22 cellular contexts compared by ENCODE assay signal in the genomic region with DNA sequence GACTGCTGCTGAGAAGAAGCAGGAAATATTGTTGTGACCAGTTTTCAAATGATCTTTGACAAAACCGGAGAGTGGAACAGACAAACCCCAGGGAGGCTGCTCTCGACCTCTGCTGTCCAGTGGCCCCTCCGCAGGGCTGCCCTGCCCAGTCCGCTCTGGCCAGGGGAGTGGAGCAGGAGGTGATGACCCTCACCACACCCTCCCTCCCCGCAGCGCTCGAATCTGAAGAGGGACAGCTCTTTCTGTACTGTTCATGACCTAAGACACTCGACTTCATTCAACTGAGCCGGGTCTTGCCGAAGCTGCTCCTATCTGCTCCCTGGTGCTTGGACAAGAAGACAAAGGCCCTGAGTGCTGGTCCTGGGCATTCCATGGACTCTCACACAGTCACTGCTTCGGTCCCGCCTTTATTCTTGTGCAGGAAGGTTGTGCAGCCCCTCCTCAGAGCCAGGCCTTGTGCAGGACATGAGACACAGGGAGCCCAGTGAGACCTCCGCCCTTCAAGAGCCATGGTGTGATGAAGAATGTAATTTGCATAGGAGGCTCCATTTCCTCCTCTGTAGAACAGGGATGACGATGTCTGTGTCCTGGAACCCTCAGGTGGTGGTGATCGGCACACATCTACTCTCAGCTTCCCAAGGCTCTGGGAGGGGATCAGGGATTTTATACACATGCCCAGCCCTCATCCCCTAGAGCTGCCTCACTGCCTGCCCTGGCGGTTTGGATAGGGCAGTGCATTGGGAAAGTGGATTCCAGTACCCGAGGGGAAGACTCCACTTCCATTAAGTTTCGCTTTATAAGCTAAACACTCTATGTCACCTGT.
"Had no signal": no experiment of that assay in that cellular context is flagged by ENCODE, and none has a peak within 500 bp of the region (broad histone marks: within the 10 kb centered on the region; RNA-seq: fewer than 3 reads in every experiment).

No MANE protein-coding gene starts in this region.

- ATAC-seq: activated CD8-positive, alpha-beta T cell treated with anti-CD3 and anti-CD28 coated beads for 36 hours; activated T-cell treated with anti-CD3 and anti-CD28 coated beads, Interleukin-2, amount 50 U/mL, for 4 hours; activated T-helper 17 cell treated with anti-CD3 and anti-CD28 coated beads, Interleukin-2, amount 50 U/mL, for 72 hours; heart right ventricle; naive thymus-derived CD8-positive, alpha-beta T cell; right lobe of liver; stimulated activated memory B cell treated with anti-CD40 and anti-IgM and Interleukin-4, amounts not matched to agents 10 μg/mL and 1 μg/mL and 100 μg/mL, for 72 hours; stimulated activated naive CD8-positive, alpha-beta T cell treated with anti-CD3 and anti-CD28 coated beads, Interleukin-15, amount 100 ng/mL, for 72 hours had no signal

- H3K36me3 ChIP-seq: esophagus muscularis mucosa, heart right ventricle, right lobe of liver, thyroid gland had no signal

- H3K27ac ChIP-seq: esophagus muscularis mucosa, heart right ventricle, right lobe of liver, skin epidermis, thyroid gland had no signal

- DNase-seq: activated CD4-positive, alpha-beta T cell treated with anti-CD3 and anti-CD28 coated beads for 1 hour; activated CD4-positive, alpha-beta T cell treated with anti-CD3 and anti-CD28 coated beads, Interleukin-2, amount 50 U/mL, for 1 hour; activated CD8-positive, alpha-beta T cell treated with anti-CD3 and anti-CD28 coated beads for 36 hours; activated gamma-delta T cell treated with Interleukin-2 at 50 U/mL for 16 hours; activated naive CD4-positive, alpha-beta T cell treated with anti-CD3 and anti-CD28 coated beads, Interleukin-2, amount 50 U/mL, for 16 hours; activated T-cell treated with anti-CD3 and anti-CD28 coated beads, Interleukin-2, amount 50 U/mL, for 4 hours; amniotic stem cell; caudate nucleus; foreskin melanocyte; heart right ventricle; naive thymus-derived CD8-positive, alpha-beta T cell; right lobe of liver; stimulated activated CD4-positive, alpha-beta T cell treated with anti-CD3 and anti-CD28 coated beads, Interleukin-4, amount 100 ng/mL, for 4 hours; stimulated activated CD8-positive, alpha-beta memory T cell treated with anti-CD3 and anti-CD28 coated beads, Interleukin-4, amount 100 ng/mL, for 48 hours; stimulated activated naive CD8-positive, alpha-beta T cell treated with anti-CD3 and anti-CD28 coated beads, Interleukin-15, amount 100 ng/mL, for 72 hours; T-helper 2 cell; thyroid gland had no signal

- H3K4me1 Mint-ChIP-seq: activated T-helper 17 cell treated with anti-CD3 and anti-CD28 coated beads, Interleukin-2, amount 50 U/mL, for 72 hours; naive thymus-derived CD8-positive, alpha-beta T cell; stimulated activated memory B cell treated with anti-CD40 and anti-IgM and Interleukin-4, amounts not matched to agents 10 μg/mL and 1 μg/mL and 100 μg/mL, for 72 hours; stimulated activated naive CD8-positive, alpha-beta T cell treated with anti-CD3 and anti-CD28 coated beads, Interleukin-15, amount 100 ng/mL, for 72 hours had no signal

- H3K4me1 ChIP-seq: esophagus muscularis mucosa, heart right ventricle, right lobe of liver, thyroid gland had no signal

- H3K9me3 Mint-ChIP-seq: activated T-helper 17 cell treated with anti-CD3 and anti-CD28 coated beads, Interleukin-2, amount 50 U/mL, for 72 hours had no signal

- H3K27me3 ChIP-seq: right lobe of liver, thyroid gland had no signal

- H3K36me3 Mint-ChIP-seq: naive thymus-derived CD8-positive, alpha-beta T cell; stimulated activated memory B cell treated with anti-CD40 and anti-IgM and Interleukin-4, amounts not matched to agents 10 μg/mL and 1 μg/mL and 100 μg/mL, for 72 hours had no signal

- H3K4me3 Mint-ChIP-seq: activated CD8-positive, alpha-beta T cell treated with anti-CD3 and anti-CD28 coated beads for 36 hours; activated T-cell treated with anti-CD3 and anti-CD28 coated beads, Interleukin-2, amount 50 U/mL, for 4 hours; activated T-helper 17 cell treated with anti-CD3 and anti-CD28 coated beads, Interleukin-2, amount 50 U/mL, for 72 hours; naive thymus-derived CD8-positive, alpha-beta T cell; neural crest cell; stimulated activated memory B cell treated with anti-CD40 and anti-IgM and Interleukin-4, amounts not matched to agents 10 μg/mL and 1 μg/mL and 100 μg/mL, for 72 hours; stimulated activated naive CD8-positive, alpha-beta T cell treated with anti-CD3 and anti-CD28 coated beads, Interleukin-15, amount 100 ng/mL, for 72 hours had no signal

- H3K9me3 ChIP-seq: right lobe of liver, thyroid gland had no signal

- H3K4me3 ChIP-seq: esophagus muscularis mucosa, heart right ventricle, right lobe of liver, skin epidermis, thyroid gland had no signal

- H3K27ac Mint-ChIP-seq: activated CD8-positive, alpha-beta T cell treated with anti-CD3 and anti-CD28 coated beads for 36 hours; activated T-helper 17 cell treated with anti-CD3 and anti-CD28 coated beads, Interleukin-2, amount 50 U/mL, for 72 hours; naive thymus-derived CD8-positive, alpha-beta T cell; stimulated activated memory B cell treated with anti-CD40 and anti-IgM and Interleukin-4, amounts not matched to agents 10 μg/mL and 1 μg/mL and 100 μg/mL, for 72 hours; stimulated activated naive CD8-positive, alpha-beta T cell treated with anti-CD3 and anti-CD28 coated beads, Interleukin-15, amount 100 ng/mL, for 72 hours had no signal
